In the genomic region with DNA sequence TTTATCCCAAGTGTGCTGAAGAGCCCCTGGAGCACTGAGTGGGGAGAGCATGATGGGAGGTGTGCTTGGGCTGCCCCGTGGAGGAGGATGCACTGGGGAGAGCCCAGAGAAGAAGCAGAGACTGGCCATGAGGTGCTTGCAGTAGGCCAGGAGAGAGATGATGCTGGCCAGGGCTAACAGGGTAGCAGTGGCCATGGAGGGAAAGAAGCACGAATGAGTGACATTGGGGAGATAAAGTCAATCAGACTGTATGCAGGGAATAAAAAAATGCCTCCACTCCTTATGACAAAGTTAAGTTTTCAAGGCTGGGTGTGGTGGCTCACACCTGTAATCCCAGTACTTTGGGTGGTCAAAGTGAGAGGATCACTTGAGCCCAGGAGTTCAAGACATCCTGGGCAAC, we compare ENCODE assay signal across 5 cellular contexts. TPM values are rescaled to one million over a fixed set of nuclear protein-coding genes. Genes with fewer than 3 reads are reported as not detected.
"Had no signal": no experiment of that assay in that cellular context is flagged by ENCODE, and none has a peak within 500 bp of the region (broad histone marks: within the 10 kb centered on the region; RNA-seq: fewer than 3 reads in every experiment).

No MANE protein-coding gene starts in this region.

- H3K4me3 Mint-ChIP-seq: GM23338 had no signal

- DNase-seq: HCEC 1CT, IMR-90 had no signal

- H3K4me3 ChIP-seq: GM23338, K562 had no signal

- H3K27ac Mint-ChIP-seq: GM23338 had no signal

RNA-seq across cellular contexts. Expression of a gene that starts 5.4 kb away (rescaled TPM):
- total RNA-seq: HT-29, K562 had no signal
- polyA plus RNA-seq: K562 had no signal
